Comparison of ENCODE assay signal across 7 cellular contexts in genomic region chr11:59145534-59145933, GRCh38. TPM values are rescaled to one million over a fixed set of nuclear protein-coding genes. Genes with fewer than 3 reads are reported as not detected.
A peak's percentile ranks its signal among the peaks of the same experiment; 100 is the strongest.
DNase-seq lines count a peak whose midpoint lies in the region; ATAC-seq and TF ChIP-seq lines count a peak whose summit lies in the region.

No MANE protein-coding gene starts in this region.

- H3K4me2 ChIP-seq in skeletal muscle satellite cell (ENCODE audit: low read length): peak overlapping the region; percentile 93

- no peaks in the 10 kb centered on the region for H3K9me3 ChIP-seq in HAP-1
- no peaks in the 10 kb centered on the region for H3K9me3 ChIP-seq in Panc1 (ENCODE audit: control insufficient read depth, insufficient read depth, low read depth, low read length)
- H3K9me3 ChIP-seq in esophagus squamous epithelium: no peaks in the 10 kb centered on the region
- no peaks in the 10 kb centered on the region for H3K9me3 ChIP-seq in skeletal muscle satellite cell (replicated peaks; ENCODE audit: low read length)

- H3K27ac ChIP-seq in Panc1 (ENCODE audit: low read length) (peak overlapping the region; percentile 95), esophagus squamous epithelium (peak overlapping the region; percentile 94 to 99 (median 96))

- peak overlapping the region; percentile 24 for H3K4me3 ChIP-seq in HAP-1
- H3K4me3 ChIP-seq in Panc1 (ENCODE audit: low read depth in 2 of 2, low read length in 2 of 2): peak overlapping the region; percentile 87 to 97
- peak overlapping the region in 3 of 4 donors; percentile 51 to 81 (median 77) for H3K4me3 ChIP-seq in esophagus squamous epithelium
- peak overlapping the region; percentile 96 for H3K4me3 ChIP-seq in skeletal muscle satellite cell (ENCODE audit: low read length)

- H3K4me1 ChIP-seq in HAP-1 (peaks cover 22% of the 10 kb centered on the region), Panc1 (ENCODE audit: control insufficient read depth, insufficient read depth, low read length) (peaks cover 21% of the 10 kb centered on the region), esophagus squamous epithelium (peaks cover 7 to 46% (median 18%) of the 10 kb centered on the region in 3 donors), skeletal muscle satellite cell (ENCODE audit: control insufficient read depth, insufficient read depth, low read length) (peaks cover 25% of the 10 kb centered on the region)

- CTCF ChIA-PET in Panc1 (lab: Charles Lee): interaction anchor here (2.6 kb wide), 1 partner anchor 13 kb away, joined by 9 read pairs; no protein-coding TSS in a partner anchor

- intact Hi-C loops in Panc1 (cut with micrococcal nuclease; ENCODE audit: unreplicated experiment): no loop called here
- intact Hi-C loops in esophagus squamous epithelium (cut with DNase I): no loop called here

- POLR2A ChIA-PET in Panc1 (lab: Charles Lee): no interaction called here

- TSS peak; percentile 69 for BruUV-seq in Panc1 (replicated peaks; lab: Mats Ljungman, UMichigan)

- in situ Hi-C loops in HAP-1 (cut with MboI; ENCODE audit: low sequenced_read_pairs): no loop called here
- in situ Hi-C loops in Panc1 (cut with HindIII; ENCODE audit: low pct_unique_long_range_greater_than_20kb, low sequenced_read_pairs): no loop called here

- TF ChIP-seq CTCF in Panc1 (IDR thresholded peaks at IDR 0.05): no peak
- no peak for TF ChIP-seq CTCF in esophagus squamous epithelium (IDR thresholded peaks at IDR 0.05)

- H3K27me3 ChIP-seq in HAP-1 (ENCODE audit: low read depth) (no peaks in the 10 kb centered on the region), Panc1 (ENCODE audit: control insufficient read depth, insufficient read depth, low read length) (no peaks in the 10 kb centered on the region), esophagus squamous epithelium (no peaks in the 10 kb centered on the region), skeletal muscle satellite cell (ENCODE audit: control insufficient read depth, insufficient read depth, low read length) (no peaks in the 10 kb centered on the region)

- no peak for DNase-seq in HAP-1 (ENCODE audit: low spot score in 2 of 2)
- DNase-seq in Panc1 (ENCODE audit: low read depth, low spot score): no peak
- no peak for DNase-seq in esophagus squamous epithelium (lab: John Stamatoyannopoulos, UW)
- no peak for DNase-seq in Ammon's horn (ENCODE audit: low spot score)
- no peak for DNase-seq in NCI-H187 treated with DMSO at 0.1 percent for 48 hours (lab: John Stamatoyannopoulos, UW)
- DNase-seq in activated CD4-positive, alpha-beta T cell treated with anti-CD3 and anti-CD28 coated beads for 48 hours: no peak

- H3K9ac ChIP-seq in skeletal muscle satellite cell (ENCODE audit: low read depth, low read length): peak overlapping the region; percentile 96

- ATAC-seq in Panc1: no peak

- peaks cover 6% of the 10 kb centered on the region for H3K36me3 ChIP-seq in HAP-1 (replicated peaks)
- peaks cover 6% of the 10 kb centered on the region for H3K36me3 ChIP-seq in Panc1 (ENCODE audit: control insufficient read depth, insufficient read depth, low read length)
- peaks cover 0 to 24% (median 3%) of the 10 kb centered on the region in 3 donors for H3K36me3 ChIP-seq in esophagus squamous epithelium
- H3K36me3 ChIP-seq in skeletal muscle satellite cell (ENCODE audit: insufficient read depth, low read length): peaks cover 23% of the 10 kb centered on the region

- 28 to 30% methylated on average over 4 of the region's 4 CpGs for WGBS in esophagus squamous epithelium, 2 donors

- no peak for TF ChIP-seq POLR2A in esophagus squamous epithelium (IDR thresholded peaks at IDR 0.05)

RNA-seq across cellular contexts. Expression of gene FAM111A, which starts 2.9 kb away (rescaled TPM):
- 37.9 TPM for total RNA-seq in Panc1 (2021; ENCODE audit: unreplicated experiment)
- 9.1 TPM for polyA plus RNA-seq in Panc1 (2012; ENCODE audit: insufficient read length)
- 10 to 100 TPM; 15.0 to 23.3 (median 16.7) TPM for total RNA-seq in esophagus squamous epithelium
- 26.2 and 34.0 TPM in 2 replicates for total RNA-seq in skeletal muscle satellite cell (2012; rRNA removed)

RNA-seq across cellular contexts. Expression of gene DTX4, which starts 26.4 kb away (rescaled TPM):
- total RNA-seq in Panc1 (2021; ENCODE audit: unreplicated experiment) (0.21 TPM), esophagus squamous epithelium (1 to 10 TPM; 2.4 to 8.4 (median 4.6) TPM)
- polyA plus RNA-seq in Panc1 (2012; ENCODE audit: insufficient read length): 0.08 TPM
- under 0.01 and 0.87 TPM in 2 replicates for total RNA-seq in skeletal muscle satellite cell (2012; rRNA removed)

RNA-seq across cellular contexts. Expression of gene FAM111B, which starts 38.5 kb away (rescaled TPM):
- total RNA-seq in Panc1 (2021; ENCODE audit: unreplicated experiment) (23.6 TPM), esophagus squamous epithelium (10 to 100 TPM in 2 of 4 donors, 1 to 10 TPM in 2; 2.9 to 14.9 (median 8.0) TPM)
- 3.6 TPM for polyA plus RNA-seq in Panc1 (2012; ENCODE audit: insufficient read length)
- total RNA-seq in skeletal muscle satellite cell (2012; rRNA removed): 4.8 and 7.4 TPM in 2 replicates

RNA-seq across cellular contexts. Expression of gene GLYATL1B, which starts 59.4 kb away (rescaled TPM):
- total RNA-seq in Panc1 (2021; ENCODE audit: unreplicated experiment) (not detected), esophagus squamous epithelium (not detected)
- not detected for polyA plus RNA-seq in Panc1 (2012; ENCODE audit: insufficient read length)
- total RNA-seq in skeletal muscle satellite cell (2012; rRNA removed): not detected in 2 replicates

Comparison
In these comparisons a context has a peak if more than half of its experiments do, and no peak if none do; other contexts are left out.
1. H3K4me3 ChIP-seq: peak in every context shown above with its lines; median percentile 96 in skeletal muscle satellite cell; 92 in Panc1; 77 in esophagus squamous epithelium; 24 in HAP-1.